13 cellular contexts compared by ENCODE assay signal in the genomic region with DNA sequence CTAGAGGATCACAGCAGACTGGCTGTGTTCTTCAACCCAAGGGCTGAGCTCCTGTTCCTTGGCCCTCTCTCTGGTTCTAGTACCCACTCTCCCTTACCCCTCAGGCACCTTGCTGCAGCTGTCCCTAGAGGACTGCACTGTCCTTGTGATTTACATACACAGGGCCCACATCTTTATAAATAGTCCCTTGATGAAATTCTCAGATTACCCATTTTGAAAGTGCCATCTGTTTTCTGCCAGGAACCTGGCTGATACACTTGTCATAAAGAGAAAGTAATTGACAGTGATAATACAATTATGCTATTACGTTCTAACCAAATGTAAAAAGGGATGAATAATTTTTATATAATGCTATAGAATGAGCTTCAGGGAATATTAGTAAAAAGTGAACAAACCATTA. TPM values are rescaled to one million over a fixed set of nuclear protein-coding genes. Genes with fewer than 3 reads are reported as not detected.
A peak's percentile ranks its signal among the peaks of the same experiment; 100 is the strongest.
DNase-seq lines count a peak whose midpoint lies in the region; ATAC-seq, FAIRE-seq and TF ChIP-seq lines count a peak whose summit lies in the region.
"Had no signal": no experiment of that assay in that cellular context is flagged by ENCODE, and none has a peak within 500 bp of the region (broad histone marks: within the 10 kb centered on the region; RNA-seq: fewer than 3 reads in every experiment).

No MANE protein-coding gene starts in this region.

- H3K9me3 ChIP-seq in kidney (ENCODE audit: control insufficient read depth in 1 of 2, low read length in 2 of 2), result no peaks in the 10 kb centered on the region

- peak; percentile 31 for TF ChIP-seq POLR2A in GM18526 (IDR thresholded peaks at IDR 0.05; ENCODE audit: extremely low read depth, insufficient read length)

- H3K4me1 Mint-ChIP-seq in mesothelial cell of epicardium, result peaks cover 39% of the 10 kb centered on the region
- H3K4me1 Mint-ChIP-seq: activated naive CD8-positive, alpha-beta T cell treated with anti-CD3 and anti-CD28 coated beads, Interleukin-2, amount 10 ng/mL, durations not matched to agents 7 days and 5 days had no signal

- POLR2A ChIA-PET in HEK293T (lab: Yijun Ruan, JAX), result interaction anchor here (1.0 to 1.2 kb wide), 2 partner anchors 17 to 55 kb away, joined by 3 to 7 read pairs; a partner anchor contains a TSS

- FAIRE-seq in kidney (lab: Jason Lieb, UNC), result no peak
- FAIRE-seq: frontal cortex, K562 had no signal

- peak overlapping the region; percentile 90 for H3K27ac Mint-ChIP-seq in mesothelial cell of epicardium
- H3K27ac Mint-ChIP-seq: activated naive CD8-positive, alpha-beta T cell treated with anti-CD3 and anti-CD28 coated beads, Interleukin-2, amount 10 ng/mL, durations not matched to agents 7 days and 5 days had no signal

- no peak for DNase-seq in mesothelial cell of epicardium (ENCODE audit: low spot score in 2 of 2, unreplicated experiment in 2 of 2)
- DNase-seq in kidney, result no peak
- DNase-seq in NCI-H128 (lab: John Stamatoyannopoulos, UW; ENCODE audit: unreplicated experiment), result no peak
- DNase-seq in RKO (ENCODE audit: low spot score), result no peak
- no peak for DNase-seq in HEK293T (ENCODE audit: extremely low spot score)
- DNase-seq: activated naive CD8-positive, alpha-beta T cell treated with anti-CD3 and anti-CD28 coated beads, Interleukin-2, amount 10 ng/mL, durations not matched to agents 7 days and 5 days; naive B cell had no signal

- H3K4me1 ChIP-seq in kidney (ENCODE audit: control insufficient read depth in 1 of 2, insufficient read depth in 1 of 2, low read depth in 1 of 2, low read length in 2 of 2), result peaks cover 7 to 9% of the 10 kb centered on the region in 2 donors

- no peaks in the 10 kb centered on the region for H3K36me3 Mint-ChIP-seq in mesothelial cell of epicardium
- H3K36me3 Mint-ChIP-seq: activated naive CD8-positive, alpha-beta T cell treated with anti-CD3 and anti-CD28 coated beads, Interleukin-2, amount 10 ng/mL, durations not matched to agents 7 days and 5 days had no signal

- H3K4me3 Mint-ChIP-seq in mesothelial cell of epicardium, result no peak overlapping the region
- H3K4me3 Mint-ChIP-seq: activated naive CD8-positive, alpha-beta T cell treated with anti-CD3 and anti-CD28 coated beads, Interleukin-2, amount 10 ng/mL, durations not matched to agents 7 days and 5 days; naive B cell had no signal

- H3K4me3 ChIP-seq in kidney (ENCODE audit: low read length in 2 of 2), result no peak overlapping the region
- H3K4me3 ChIP-seq: K562 had no signal

- no peak for TF ChIP-seq CTCF in mesothelial cell of epicardium (IDR thresholded peaks at IDR 0.05; ENCODE audit: unreplicated experiment)
- no peak for TF ChIP-seq CTCF in kidney (IDR thresholded peaks at IDR 0.05; ENCODE audit: borderline replicate concordance, extremely low read depth, insufficient read depth)

- ATAC-seq in GM21825 (IDR thresholded peaks at IDR 0.05; ENCODE audit: unreplicated experiment) (peak; percentile 96), HG03558 (IDR thresholded peaks at IDR 0.05; ENCODE audit: extremely low read depth, unreplicated experiment) (peak; percentile 88)
- ATAC-seq: K562 had no signal

- H3K9me3 Mint-ChIP-seq in mesothelial cell of epicardium, result no peaks in the 10 kb centered on the region
- H3K9me3 Mint-ChIP-seq: activated naive CD8-positive, alpha-beta T cell treated with anti-CD3 and anti-CD28 coated beads, Interleukin-2, amount 10 ng/mL, durations not matched to agents 7 days and 5 days; naive B cell had no signal

- H3K36me3 ChIP-seq in kidney (ENCODE audit: control insufficient read depth in 1 of 2, insufficient read depth in 2 of 2, low read length in 2 of 2), result no peaks in the 10 kb centered on the region

- H3K9ac ChIP-seq in kidney (ENCODE audit: low read length in 2 of 2), result no peak overlapping the region

- CTCF ChIA-PET in HEK293T (lab: Yijun Ruan, JAX), result interaction anchor here (0.7 to 1.3 kb wide), 3 partner anchors 16 to 46 kb away, joined by 3 to 4 read pairs (median 4); a partner anchor contains a TSS

- no peaks in the 10 kb centered on the region for H3K27me3 Mint-ChIP-seq in mesothelial cell of epicardium (ENCODE audit: low read depth)
- H3K27me3 Mint-ChIP-seq: naive B cell had no signal

- intact Hi-C loops in kidney (cut with DNase I), result no loop called here

- H3K27ac ChIP-seq in kidney (ENCODE audit: low read depth in 2 of 2, low read length in 2 of 2), result no peak overlapping the region

TF ChIP-seq in HEK293T, 16 proteins besides CTCF, POLR2A, EP300 and RAD21:
- no peak for TF ChIP-seq BHLHE40 (IDR thresholded peaks at IDR 0.05; ENCODE audit: borderline replicate concordance)
- no peak for TF ChIP-seq ZNF384 (IDR thresholded peaks at IDR 0.05)
- TF ChIP-seq FOXM1 (IDR thresholded peaks at IDR 0.05; ENCODE audit: borderline replicate concordance), result no peak
- no peak for TF ChIP-seq LEF1 (IDR thresholded peaks at IDR 0.05; ENCODE audit: borderline replicate concordance)
- TF ChIP-seq L3MBTL2 (conservative IDR thresholded peaks at IDR 0.05), result no peak
- no peak for TF ChIP-seq ARNT (IDR thresholded peaks at IDR 0.05)
- no peak for TF ChIP-seq TARDBP (IDR thresholded peaks at IDR 0.05)
- no peak for TF ChIP-seq NFRKB (IDR thresholded peaks at IDR 0.05)
- TF ChIP-seq, protein P1, sequence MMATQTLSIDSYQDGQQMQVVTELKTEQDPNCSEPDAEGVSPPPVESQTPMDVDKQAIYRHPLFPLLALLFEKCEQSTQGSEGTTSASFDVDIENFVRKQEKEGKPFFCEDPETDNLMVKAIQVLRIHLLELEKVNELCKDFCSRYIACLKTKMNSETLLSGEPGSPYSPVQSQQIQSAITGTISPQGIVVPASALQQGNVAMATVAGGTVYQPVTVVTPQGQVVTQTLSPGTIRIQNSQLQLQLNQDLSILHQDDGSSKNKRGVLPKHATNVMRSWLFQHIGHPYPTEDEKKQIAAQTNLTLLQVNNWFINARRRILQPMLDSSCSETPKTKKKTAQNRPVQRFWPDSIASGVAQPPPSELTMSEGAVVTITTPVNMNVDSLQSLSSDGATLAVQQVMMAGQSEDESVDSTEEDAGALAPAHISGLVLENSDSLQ (IDR thresholded peaks at IDR 0.05), result no peak
- no peak for TF ChIP-seq HDGF (IDR thresholded peaks at IDR 0.05; ENCODE audit: borderline replicate concordance)
- no peak for TF ChIP-seq CTBP1 (IDR thresholded peaks at IDR 0.05; ENCODE audit: borderline replicate concordance)
- TF ChIP-seq SUZ12 (IDR thresholded peaks at IDR 0.05), result no peak
- TF ChIP-seq ELF4 (IDR thresholded peaks at IDR 0.05), result no peak

RNA-seq across cellular contexts. Expression of a gene that starts 16.5 kb away (rescaled TPM):
- total RNA-seq in mesothelial cell of epicardium, result 2,843 to 2,896 TPM (median 2,890 TPM) in 3 replicates
- total RNA-seq in kidney, result 637 TPM
- polyA plus RNA-seq in kidney (ENCODE audit: insufficient read depth, low read depth, low replicate concordance), result 581 TPM
- total RNA-seq: T-helper 2 cell treated with Interferon-gamma antibody and Interleukin-4, amounts not matched to agents 100 ng/mL and 5 ng/mL, for 36 hours had no signal

RNA-seq across cellular contexts. Expression of a gene that starts 55.2 kb away (rescaled TPM):
- total RNA-seq in mesothelial cell of epicardium (92.6 to 101 TPM (median 97.1 TPM) in 3 replicates), kidney (83.2 TPM)
- polyA plus RNA-seq in kidney (ENCODE audit: insufficient read depth, low read depth, low replicate concordance), result 611 TPM
